ENCODE assay signal across 8 cellular contexts in genomic region chr2:157838442-157839161, GRCh38. TPM values are rescaled to one million over a fixed set of nuclear protein-coding genes. Genes with fewer than 3 reads are reported as not detected.
DNase-seq lines count a peak whose midpoint lies in the region; ATAC-seq and TF ChIP-seq lines count a peak whose summit lies in the region.

No MANE protein-coding gene starts in this region.

- H3K9me3 Mint-ChIP-seq in MCF 10A (ENCODE audit: unreplicated experiment) = no peaks in the 10 kb centered on the region

- no peak for TF ChIP-seq CTCF in AG10803 (conservative IDR thresholded peaks at IDR 0.05; ENCODE audit: low read length)
- TF ChIP-seq CTCF in Panc1 (IDR thresholded peaks at IDR 0.05) = no peak
- TF ChIP-seq CTCF in MCF 10A (IDR thresholded peaks at IDR 0.05; ENCODE audit: unreplicated experiment) = no peak

- no peak overlapping the region; the same call in none of the 2 replicates for H3K4me3 ChIP-seq in AG10803 (ENCODE audit: low read length)
- peak overlapping the region; percentile 22 to 37 for H3K4me3 ChIP-seq in Panc1 (ENCODE audit: low read depth in 2 of 2, low read length in 2 of 2)

- intact Hi-C loops in Panc1 (cut with micrococcal nuclease; ENCODE audit: unreplicated experiment) (no loop called here), MCF 10A (cut with micrococcal nuclease) (no loop called here)

- H3K27ac ChIP-seq in Panc1 (ENCODE audit: low read length) = peak overlapping the region; percentile 95

- POLR2A ChIA-PET in Panc1 (lab: Charles Lee) (no interaction called here), MCF 10A (lab: Yijun Ruan, JAX) (interaction anchor here (0.6 to 3.1 kb wide), 9 partner anchors 8 to 100 kb away, joined by 3 to 14 read pairs (median 3); partner anchors contain the start of gene ACVR1)

- H3K36me3 Mint-ChIP-seq in MCF 10A (ENCODE audit: insufficient read depth, unreplicated experiment) = no peaks in the 10 kb centered on the region

- H3K27ac Mint-ChIP-seq in MCF 10A (ENCODE audit: low read depth, unreplicated experiment) = peak overlapping the region; percentile 71

- peaks cover 41% of the 10 kb centered on the region for H3K4me1 ChIP-seq in Panc1 (ENCODE audit: control insufficient read depth, insufficient read depth, low read length)

- ATAC-seq in Panc1 (peak; percentile 94), HG03095 (IDR thresholded peaks at IDR 0.05; ENCODE audit: unreplicated experiment) (no peak), HG02885 (IDR thresholded peaks at IDR 0.05; ENCODE audit: poor library complexity, unreplicated experiment) (no peak)
- ATAC-seq in stimulated activated naive CD8-positive, alpha-beta T cell treated with anti-CD3 and anti-CD28 coated beads, Interleukin-15, Interleukin-2, amounts not matched to agents 100 U/mL and 50 U/mL, for 24 hours = peak; percentile 84

- H3K27me3 ChIP-seq in Panc1 (ENCODE audit: control insufficient read depth, insufficient read depth, low read length) = no peaks in the 10 kb centered on the region

- H3K36me3 ChIP-seq in Panc1 (ENCODE audit: control insufficient read depth, insufficient read depth, low read length) = no peaks in the 10 kb centered on the region

- CTCF ChIA-PET in Panc1 (lab: Charles Lee) (no interaction called here), MCF 10A (lab: Yijun Ruan, JAX) (interaction anchor here (0.6 to 1.5 kb wide), 5 partner anchors 10 to 55 kb away, joined by 3 to 4 read pairs (median 3); no protein-coding TSS in a partner anchor)

- DNase-seq in AG10803 (ENCODE audit: low read depth) = peak; percentile 71
- peak; percentile 77 for DNase-seq in HT-29 (ENCODE audit: low spot score)
- DNase-seq in Panc1 (ENCODE audit: low read depth, low spot score) = no peak
- DNase-seq in MCF 10A (ENCODE audit: unreplicated experiment) = peak; percentile 67
- peak; percentile 84 for DNase-seq in kidney tubule cell (ENCODE audit: low spot score)
- peak; percentile 15 for DNase-seq in stimulated activated naive CD8-positive, alpha-beta T cell treated with anti-CD3 and anti-CD28 coated beads, Interleukin-15, Interleukin-2, amounts not matched to agents 100 U/mL and 50 U/mL, for 24 hours

- H3K4me1 Mint-ChIP-seq in MCF 10A (ENCODE audit: insufficient read depth, unreplicated experiment) = peaks cover 29% of the 10 kb centered on the region

- in situ Hi-C loops in Panc1 (cut with HindIII; ENCODE audit: low pct_unique_long_range_greater_than_20kb, low sequenced_read_pairs) = no loop called here

- no peaks in the 10 kb centered on the region for H3K27me3 Mint-ChIP-seq in MCF 10A (ENCODE audit: insufficient read depth, unreplicated experiment)

- H3K4me3 Mint-ChIP-seq in MCF 10A (ENCODE audit: unreplicated experiment) = no peak overlapping the region

- BruUV-seq in Panc1 (replicated peaks; lab: Mats Ljungman, UMichigan) (no TSS peak), MCF 10A (replicated peaks; lab: Mats Ljungman, UMichigan) (no TSS peak)

- H3K9me3 ChIP-seq in Panc1 (ENCODE audit: control insufficient read depth, insufficient read depth, low read depth, low read length) = no peaks in the 10 kb centered on the region

RNA-seq across cellular contexts. Expression of gene ACVR1, which starts 37.5 kb away (rescaled TPM):
- 6.6 and 7.1 TPM in 2 replicates for total RNA-seq in HT-29 (2014; rRNA removed; shearing (Covaris generic))
- total RNA-seq in Panc1 (2021; ENCODE audit: unreplicated experiment) (27.6 TPM), MCF 10A (2022) (26.4 and 41.4 TPM in 2 replicates)
- 21.5 TPM for polyA plus RNA-seq in Panc1 (2012; ENCODE audit: insufficient read length)

Comparison
In these comparisons a context has a peak if more than half of its experiments do, and no peak if none do; other contexts are left out.
1. ATAC-seq: peak in Panc1 (single experiment) and stimulated activated naive CD8-positive, alpha-beta T cell treated with anti-CD3 and anti-CD28 coated beads, Interleukin-15, Interleukin-2, amounts not matched to agents 100 U/mL and 50 U/mL, for 24 hours (single experiment); none in HG03095 (single experiment) and HG02885 (single experiment).